Comparison of ENCODE assay signal across 8 cellular contexts in the genomic region with DNA sequence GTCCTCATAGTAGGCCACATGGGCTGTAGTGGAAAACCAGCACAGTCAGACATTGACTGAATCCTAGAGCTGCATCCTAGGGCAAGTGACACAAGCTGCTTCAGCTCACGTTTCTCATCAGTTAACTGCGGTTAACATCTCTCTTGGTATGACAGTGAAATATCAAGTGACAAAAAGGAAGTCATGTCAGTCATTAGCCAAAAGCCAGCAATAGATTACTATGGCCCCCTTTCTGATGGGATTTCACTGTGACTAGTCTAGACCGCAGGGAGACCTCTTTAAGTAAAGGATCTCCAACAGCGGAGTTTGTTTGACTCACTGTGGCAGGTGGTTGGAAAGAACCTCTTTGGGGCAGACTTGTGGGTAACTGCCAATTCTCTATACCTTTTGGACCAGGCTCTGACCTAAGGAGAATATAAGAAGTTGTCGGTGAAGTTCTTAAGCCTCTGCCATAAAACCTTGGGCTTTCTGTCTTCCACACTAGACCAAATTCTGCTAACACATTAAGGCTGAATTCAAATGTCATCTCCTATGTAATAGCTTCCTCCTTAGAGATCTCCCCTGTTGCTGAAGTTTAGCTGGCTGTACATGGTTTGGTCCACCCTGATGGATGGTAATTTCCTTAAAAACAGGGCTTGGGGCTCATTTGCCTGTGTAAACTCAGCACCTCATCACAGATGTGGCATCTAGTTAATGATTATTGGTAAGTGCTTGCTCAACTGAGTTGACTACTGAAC.
DNase-seq lines count a peak whose midpoint lies in the region; ATAC-seq and TF ChIP-seq lines count a peak whose summit lies in the region.

No MANE protein-coding gene starts in this region.

- TF ChIP-seq CTCF in activated B cell treated with CpG ODN at 0.5 μM for 24 hours (IDR thresholded peaks at IDR 0.05) (no peak), foreskin fibroblast (IDR thresholded peaks at IDR 0.05; ENCODE audit: low read depth, low read length) (no peak)

- H3K4me3 ChIP-seq in foreskin fibroblast (ENCODE audit: low read depth in 1 of 2, low read length in 2 of 2): no peak overlapping the region

- DNase-seq in activated CD8-positive, alpha-beta memory T cell treated with anti-CD3 and anti-CD28 coated beads, Interleukin-2, amount 10 ng/mL, durations not matched to agents 7 days and 5 days: peak; percentile 91
- DNase-seq in activated CD8-positive, alpha-beta memory T cell treated with anti-CD3 and anti-CD28 coated beads for 24 hours: no peak
- DNase-seq in activated B cell treated with CpG ODN at 0.5 μM for 24 hours (no peak), foreskin fibroblast (no peak), pons (ENCODE audit: low spot score) (no peak), NCI-H82 treated with DMSO at 0.1 percent for 48 hours (lab: John Stamatoyannopoulos, UW; ENCODE audit: unreplicated experiment) (no peak)
- peak; percentile 58 for DNase-seq in stimulated activated CD8-positive, alpha-beta memory T cell treated with anti-CD3 and anti-CD28 coated beads, Interleukin-4, amount 100 ng/mL, for 48 hours

- POLR2A ChIA-PET in activated B cell treated with CpG ODN at 0.5 μM for 24 hours (lab: Charles Lee): interaction anchor here (1.0 to 1.8 kb wide), 4 partner anchors 12 to 115 kb away, joined by 3 to 8 read pairs (median 4); a partner anchor contains a TSS

- CTCF ChIA-PET in activated CD8-positive, alpha-beta memory T cell treated with anti-CD3 and anti-CD28 coated beads, Interleukin-2, amount 10 ng/mL, durations not matched to agents 7 days and 5 days (lab: Charles Lee): interaction anchor here (1.2 to 1.9 kb wide), 6 partner anchors 13 to 88 kb away, joined by 3 to 9 read pairs (median 4); no protein-coding TSS in a partner anchor
- CTCF ChIA-PET in activated B cell treated with CpG ODN at 0.5 μM for 24 hours (lab: Charles Lee): interaction anchor here (0.5 kb wide), 1 partner anchor 109 kb away, joined by 4 read pairs; no protein-coding TSS in a partner anchor

- H3K27me3 Mint-ChIP-seq in activated CD8-positive, alpha-beta memory T cell treated with anti-CD3 and anti-CD28 coated beads, Interleukin-2, amount 10 ng/mL, durations not matched to agents 7 days and 5 days: peaks cover 10% of the 10 kb centered on the region
- H3K27me3 Mint-ChIP-seq in activated B cell treated with CpG ODN at 0.5 μM for 24 hours: no peaks in the 10 kb centered on the region

- ATAC-seq in activated CD8-positive, alpha-beta memory T cell treated with anti-CD3 and anti-CD28 coated beads, Interleukin-2, amount 10 ng/mL, durations not matched to agents 7 days and 5 days: peak; percentile 79
- ATAC-seq in HG02678 (IDR thresholded peaks at IDR 0.05; ENCODE audit: unreplicated experiment) (peak; percentile 67), activated B cell treated with CpG ODN at 0.5 μM for 24 hours (ENCODE audit: low read depth) (peak; percentile 80)

- H3K4me1 Mint-ChIP-seq in activated CD8-positive, alpha-beta memory T cell treated with anti-CD3 and anti-CD28 coated beads, Interleukin-2, amount 10 ng/mL, durations not matched to agents 7 days and 5 days: peaks cover 90% of the 10 kb centered on the region
- H3K4me1 Mint-ChIP-seq in activated B cell treated with CpG ODN at 0.5 μM for 24 hours: peaks cover 64% of the 10 kb centered on the region

- H3K27ac Mint-ChIP-seq in activated CD8-positive, alpha-beta memory T cell treated with anti-CD3 and anti-CD28 coated beads, Interleukin-2, amount 10 ng/mL, durations not matched to agents 7 days and 5 days: peak overlapping the region; percentile 71
- H3K27ac Mint-ChIP-seq in activated B cell treated with CpG ODN at 0.5 μM for 24 hours: peak overlapping the region; percentile 61

- no peaks in the 10 kb centered on the region for H3K9me3 Mint-ChIP-seq in activated CD8-positive, alpha-beta memory T cell treated with anti-CD3 and anti-CD28 coated beads, Interleukin-2, amount 10 ng/mL, durations not matched to agents 7 days and 5 days (ENCODE audit: low read depth)
- no peaks in the 10 kb centered on the region for H3K9me3 Mint-ChIP-seq in activated B cell treated with CpG ODN at 0.5 μM for 24 hours

- H3K36me3 Mint-ChIP-seq in activated CD8-positive, alpha-beta memory T cell treated with anti-CD3 and anti-CD28 coated beads, Interleukin-2, amount 10 ng/mL, durations not matched to agents 7 days and 5 days: peaks cover 18% of the 10 kb centered on the region
- peaks cover 6% of the 10 kb centered on the region for H3K36me3 Mint-ChIP-seq in activated B cell treated with CpG ODN at 0.5 μM for 24 hours (ENCODE audit: low read depth)

- no peak overlapping the region for H3K4me3 Mint-ChIP-seq in activated CD8-positive, alpha-beta memory T cell treated with anti-CD3 and anti-CD28 coated beads, Interleukin-2, amount 10 ng/mL, durations not matched to agents 7 days and 5 days
- H3K4me3 Mint-ChIP-seq in activated B cell treated with CpG ODN at 0.5 μM for 24 hours: peak overlapping the region; percentile 20

- intact Hi-C loops in activated B cell treated with CpG ODN at 0.5 μM for 24 hours (cut with micrococcal nuclease): loop anchor here (1.0 to 5.0 kb wide), 6 partner anchors 32 to 146 kb away; no protein-coding TSS in a partner anchor

Comparison
In these comparisons a context has a peak if more than half of its experiments do, and no peak if none do; other contexts are left out.
1. DNase-seq: peak in activated CD8-positive, alpha-beta memory T cell treated with anti-CD3 and anti-CD28 coated beads, Interleukin-2, amount 10 ng/mL, durations not matched to agents 7 days and 5 days (single experiment) and stimulated activated CD8-positive, alpha-beta memory T cell treated with anti-CD3 and anti-CD28 coated beads, Interleukin-4, amount 100 ng/mL, for 48 hours (single experiment); none in activated CD8-positive, alpha-beta memory T cell treated with anti-CD3 and anti-CD28 coated beads for 24 hours (single experiment), activated B cell treated with CpG ODN at 0.5 μM for 24 hours (single experiment), foreskin fibroblast (0 of 2), pons (single experiment) and NCI-H82 treated with DMSO at 0.1 percent for 48 hours (single experiment).
2. Peak in every context shown above with its lines, with median percentiles within 50 percentile points of each other: ATAC-seq.